8 cellular contexts compared by ENCODE assay signal in the genomic region with DNA sequence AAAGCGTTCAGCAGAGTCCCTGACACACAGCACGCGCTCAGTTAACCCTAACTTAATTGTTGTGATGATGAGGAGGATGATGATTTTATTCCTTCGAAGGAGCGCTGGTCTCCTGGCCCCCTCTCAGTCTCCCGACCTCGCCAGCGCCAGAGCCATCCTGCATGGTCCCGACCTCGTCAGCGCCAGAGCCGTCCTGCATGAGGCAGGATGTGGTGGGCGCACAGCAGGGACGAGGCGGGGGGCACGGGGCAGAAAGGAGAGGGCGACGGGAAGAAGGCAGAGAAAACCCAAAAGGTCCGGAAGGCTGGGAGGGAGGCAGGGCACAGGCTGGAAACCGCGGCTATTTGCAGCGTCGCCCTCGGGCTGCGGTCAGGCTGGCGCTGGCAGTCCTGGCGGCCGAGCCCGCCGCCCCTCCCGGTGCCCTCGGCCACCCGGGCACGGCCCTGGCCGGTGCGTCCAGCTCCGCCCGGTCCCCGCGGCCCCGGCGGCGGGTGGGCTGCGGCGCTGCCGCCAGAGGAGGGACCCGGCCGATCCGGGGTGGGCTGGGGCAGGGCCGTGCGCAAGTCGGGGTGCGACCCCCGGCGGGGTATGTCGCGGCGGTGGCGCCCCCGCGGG. TPM values are rescaled to one million over a fixed set of nuclear protein-coding genes. Genes with fewer than 3 reads are reported as not detected.
DNase-seq lines count a peak whose midpoint lies in the region; ATAC-seq and TF ChIP-seq lines count a peak whose summit lies in the region.

No MANE protein-coding gene starts in this region.

- no peak overlapping the region for H2BK12ac ChIP-seq in H9 (ENCODE audit: insufficient read length, low read depth, low read length)

- H2BK20ac ChIP-seq in H9 (ENCODE audit: low read depth, low read length, poor library complexity, severe bottlenecking) = no peak overlapping the region

- H3K9ac ChIP-seq in H9 (ENCODE audit: extremely low read depth, insufficient read length, low read length) = no peak overlapping the region

- H3K36me3 Mint-ChIP-seq in H9 (ENCODE audit: insufficient read depth in 1 of 3, low read depth in 3 of 3) = peaks cover 0 to 3% (median 0%) of the 10 kb centered on the region in 3 experiments; a peak in 2 of 7 replicates

- H2BK5ac ChIP-seq in H9 (ENCODE audit: insufficient read length, low read length) = no peak overlapping the region

- no peak overlapping the region for H3K56ac ChIP-seq in H9 (ENCODE audit: insufficient read length, low read depth, low read length)

- H3K18ac ChIP-seq in H9 (ENCODE audit: insufficient read length, low read depth, low read length) = no peak overlapping the region

- H4K91ac ChIP-seq in H9 (ENCODE audit: insufficient read length, low read depth, low read length) = no peak overlapping the region

- intact Hi-C loops in heart left ventricle (cut with DNase I) (loop anchor here (1.0 to 10.0 kb wide), 12 partner anchors 62 to 416 kb away; partner anchors contain the start of genes SLC35B1 (in 5 of the 10), KAT7 (in 2 of the 10) and NXPH3 (in 1 of the 10)), sciatic nerve (cut with DNase I) (loop anchor here (10.0 kb wide), 1 partner anchor 136 kb away; no protein-coding TSS in a partner anchor)

- H4K20me1 ChIP-seq in H9 (ENCODE audit: control insufficient read depth, insufficient read depth, insufficient read length) = no peaks in the 10 kb centered on the region

- no peaks in the 10 kb centered on the region for H3K9me3 Mint-ChIP-seq in H9

- H3T11ph ChIP-seq in H9 (ENCODE audit: low read length) = no peak overlapping the region

- H3K27ac ChIP-seq in H9 (ENCODE audit: insufficient read length, low read depth, low read length) = no peak overlapping the region
- peak overlapping the region in 9 of 12 donors; percentile 20 to 72 (median 58) for H3K27ac ChIP-seq in heart left ventricle

- no peak overlapping the region for H4K8ac ChIP-seq in H9 (replicated peaks; ENCODE audit: insufficient read length, low read depth, low read length)

- H3K4me2 ChIP-seq in H9 (ENCODE audit: insufficient read depth, insufficient read length, low read length) = peak overlapping the region; percentile 62

- no peak overlapping the region for H2AK5ac ChIP-seq in H9 (ENCODE audit: insufficient read length, low read length)

- H3K23ac ChIP-seq in H9 (ENCODE audit: insufficient read length, low read depth, low read length) = no peak overlapping the region

- H3K79me2 ChIP-seq in H9 (ENCODE audit: insufficient read depth, low read length) = no peaks in the 10 kb centered on the region

- peak in 3 of 4 donors; percentile 23 to 42 (median 28) for ATAC-seq in heart left ventricle
- peak; percentile 8 for ATAC-seq in sciatic nerve
- ATAC-seq in GM18861 (IDR thresholded peaks at IDR 0.05; ENCODE audit: unreplicated experiment) = no peak
- ATAC-seq in HG03439 (IDR thresholded peaks at IDR 0.05; ENCODE audit: unreplicated experiment) = no peak

- no peaks in the 10 kb centered on the region for H3K9me3 ChIP-seq in H9 (ENCODE audit: control insufficient read depth, low read depth, low read length)
- no peaks in the 10 kb centered on the region for H3K9me3 ChIP-seq in heart left ventricle

- no peaks in the 10 kb centered on the region for H3K36me3 ChIP-seq in heart left ventricle

- no peak overlapping the region for H2BK120ac ChIP-seq in H9 (ENCODE audit: low read depth, low read length, poor library complexity, severe bottlenecking)

- H3K14ac ChIP-seq in H9 (ENCODE audit: insufficient read depth, low read length) = no peak overlapping the region

- peaks cover 60% of the 10 kb centered on the region for H3K27me3 Mint-ChIP-seq in H9 (ENCODE audit: low read depth)

- H3K27ac Mint-ChIP-seq in H9 = peak overlapping the region in 1 of 3 experiments; percentile 62; a peak in 1 of 7 replicates

- no peaks in the 10 kb centered on the region for H3K79me1 ChIP-seq in H9 (ENCODE audit: insufficient read depth, low read depth, low read length, poor library complexity, severe bottlenecking)

- no peak overlapping the region for H3K4ac ChIP-seq in H9 (ENCODE audit: low read depth, low read length)

- no peak overlapping the region for H4K5ac ChIP-seq in H9 (ENCODE audit: insufficient read length, low read depth, low read length)

- H3K4me1 ChIP-seq in H9 (ENCODE audit: insufficient read depth, low read length) (no peaks in the 10 kb centered on the region), heart left ventricle (peaks cover 0 to 32% (median 20%) of the 10 kb centered on the region in 12 donors)

- H3K4me1 Mint-ChIP-seq in H9 = peaks cover 14 to 25% of the 10 kb centered on the region in 2 experiments

- TF ChIP-seq CTCF in H9 (conservative IDR thresholded peaks at IDR 0.05) (no peak), heart left ventricle (IDR thresholded peaks at IDR 0.05) (no peak)

- H3K4me3 ChIP-seq in heart left ventricle = peak overlapping the region; percentile 40 to 82 (median 64)

- no peaks in the 10 kb centered on the region; the same call in 1 of the 2 replicates for H3K27me3 ChIP-seq in H9 (ENCODE audit: insufficient read depth, low read length)
- H3K27me3 ChIP-seq in heart left ventricle = no peaks in the 10 kb centered on the region

- H2BK15ac ChIP-seq in H9 (ENCODE audit: low read depth, low read length) = no peak overlapping the region

- DNase-seq in H9 = peak; percentile 66
- peak; percentile 80 for DNase-seq in UCSD-AML1 (lab: John Stamatoyannopoulos, UW; ENCODE audit: unreplicated experiment)
- peak in 4 of 5 donors; percentile 8 to 60 (median 44) for DNase-seq in heart left ventricle
- no peak for DNase-seq in sciatic nerve (ENCODE audit: low spot score)
- DNase-seq in DMS79 treated with DMSO at 0.1 percent for 48 hours (lab: John Stamatoyannopoulos, UW) = no peak
- no peak for DNase-seq in central memory CD4-positive, alpha-beta T cell

- no peak for TF ChIP-seq POLR2A in heart left ventricle (IDR thresholded peaks at IDR 0.05)

- H3K23me2 ChIP-seq in H9 (ENCODE audit: insufficient read length, low read depth, low read length, poor library complexity, severe bottlenecking) = peaks cover 3% of the 10 kb centered on the region

- WGBS in H9 (ENCODE audit: extremely low coverage, insufficient read length, low lambda C conversion rate) = no CpG with 5 or more reads among the region's 61 CpGs
- 3 to 8% (median 5%) methylated on average over 29 to 61 of the region's 61 CpGs for WGBS in heart left ventricle, 4 donors

- no peak overlapping the region for H2AFZ ChIP-seq in H9 (ENCODE audit: low read length)

- peak overlapping the region; percentile 67 to 86 for H3K4me3 Mint-ChIP-seq in H9

RNA-seq across cellular contexts. Expression of gene TAC4, which starts 3.0 kb away (rescaled TPM):
- total RNA-seq in H9 (2021) (not detected in 2 replicates), heart left ventricle (1 to 10 TPM in 2 of 9 donors, under 1 TPM in 1, not detected in 6; 0.50 to 2.1 (median 1.3) TPM), sciatic nerve (not detected)
- polyA plus RNA-seq in heart left ventricle = not detected

Comparison
In these comparisons a context has a peak if more than half of its experiments do, and no peak if none do; other contexts are left out.
1. DNase-seq: peak in H9 (single experiment), UCSD-AML1 (single experiment) and heart left ventricle (4 of 5); none in sciatic nerve (single experiment), DMS79 treated with DMSO at 0.1 percent for 48 hours (single experiment) and central memory CD4-positive, alpha-beta T cell (single experiment).
2. ATAC-seq: peak in heart left ventricle (3 of 4) and sciatic nerve (single experiment); none in GM18861 (single experiment) and HG03439 (single experiment).